Comparison of ENCODE assay signal across 8 cellular contexts in genomic region chr2:24926602-24927252, GRCh38. TPM values are rescaled to one million over a fixed set of nuclear protein-coding genes. Genes with fewer than 3 reads are reported as not detected.
A peak's percentile ranks its signal among the peaks of the same experiment; 100 is the strongest.
DNase-seq lines count a peak whose midpoint lies in the region; ATAC-seq, FAIRE-seq and TF ChIP-seq lines count a peak whose summit lies in the region.

No MANE protein-coding gene starts in this region.

- peaks cover 7% of the 10 kb centered on the region for H3K27me3 Mint-ChIP-seq in activated naive CD8-positive, alpha-beta T cell treated with anti-CD3 and anti-CD28 coated beads for 36 hours

- no peaks in the 10 kb centered on the region for H3K9me3 ChIP-seq in kidney (ENCODE audit: control insufficient read depth in 1 of 2, low read length in 2 of 2)

- TF ChIP-seq CTCF in HL-60 (IDR thresholded peaks at IDR 0.05; ENCODE audit: insufficient read depth, low read length), result no peak
- TF ChIP-seq CTCF in kidney (IDR thresholded peaks at IDR 0.05; ENCODE audit: borderline replicate concordance, extremely low read depth, insufficient read depth), result no peak
- TF ChIP-seq CTCF in GM13976 (IDR thresholded peaks at IDR 0.05; ENCODE audit: borderline replicate concordance, control extremely low read depth, extremely low read depth, insufficient read depth, missing control alignments), result no peak

- no peaks in the 10 kb centered on the region for H3K9me3 Mint-ChIP-seq in activated naive CD8-positive, alpha-beta T cell treated with anti-CD3 and anti-CD28 coated beads for 36 hours

- peak overlapping the region; percentile 29 for H3K4me3 Mint-ChIP-seq in activated naive CD8-positive, alpha-beta T cell treated with anti-CD3 and anti-CD28 coated beads for 36 hours

- intact Hi-C loops in kidney (cut with DNase I), result no loop called here

- H3K36me3 ChIP-seq in kidney (ENCODE audit: control insufficient read depth in 1 of 2, insufficient read depth in 2 of 2, low read length in 2 of 2), result no peaks in the 10 kb centered on the region

- H3K4me3 ChIP-seq in HL-60 (replicated peaks; ENCODE audit: insufficient read depth, low read length) (peak overlapping the region; percentile 19), kidney (ENCODE audit: low read length in 2 of 2) (peak overlapping the region in 1 of 2 donors; percentile 32)

- H3K27me3 ChIP-seq in HL-60 (ENCODE audit: insufficient read depth, poor library complexity, severe bottlenecking), result peaks cover 2% of the 10 kb centered on the region

- no peak for FAIRE-seq in kidney (lab: Jason Lieb, UNC)

- ATAC-seq in GM21423 (IDR thresholded peaks at IDR 0.05; ENCODE audit: unreplicated experiment), result no peak
- ATAC-seq in HG03469 (IDR thresholded peaks at IDR 0.05; ENCODE audit: unreplicated experiment), result no peak

- H3K4me1 Mint-ChIP-seq in activated naive CD8-positive, alpha-beta T cell treated with anti-CD3 and anti-CD28 coated beads for 36 hours, result peaks cover 14% of the 10 kb centered on the region

- H3K27ac Mint-ChIP-seq in activated naive CD8-positive, alpha-beta T cell treated with anti-CD3 and anti-CD28 coated beads for 36 hours, result peak overlapping the region; percentile 46

- no peaks in the 10 kb centered on the region for H3K36me3 Mint-ChIP-seq in activated naive CD8-positive, alpha-beta T cell treated with anti-CD3 and anti-CD28 coated beads for 36 hours

- peak in 1 of 2 experiments; percentile 27 for DNase-seq in HL-60 (ENCODE audit: low read depth in 1 of 2, low spot score in 1 of 2)
- DNase-seq in activated naive CD8-positive, alpha-beta T cell treated with anti-CD3 and anti-CD28 coated beads for 36 hours, result peak; percentile 35
- DNase-seq in kidney, result peak; percentile 91
- DNase-seq in stimulated activated CD4-positive, alpha-beta T cell treated with anti-CD3 and anti-CD28 coated beads, Interleukin-2, amount 100 ng/mL, for 48 hours, result peak; percentile 36 to 52
- no peak for DNase-seq in GM13976 (ENCODE audit: low spot score)
- no peak for DNase-seq in HuH-7.5 (ENCODE audit: low spot score)

- H3K4me1 ChIP-seq in kidney (ENCODE audit: control insufficient read depth in 1 of 2, insufficient read depth in 1 of 2, low read depth in 1 of 2, low read length in 2 of 2), result no peaks in the 10 kb centered on the region

- peak overlapping the region in 1 of 2 donors; percentile 40 for H3K9ac ChIP-seq in kidney (ENCODE audit: low read length in 2 of 2)

- in situ Hi-C loops in GM13976 (cut with MboI; ENCODE audit: low sequenced_read_pairs, unreplicated experiment), result no loop called here

- H3K27ac ChIP-seq in HL-60 (replicated peaks) (no peak overlapping the region), kidney (ENCODE audit: low read depth in 2 of 2, low read length in 2 of 2) (no peak overlapping the region)

RNA-seq across cellular contexts. Expression of gene ADCY3, which starts 6.7 kb away (rescaled TPM):
- total RNA-seq in activated naive CD8-positive, alpha-beta T cell treated with anti-CD3 and anti-CD28 coated beads for 36 hours, result 10 to 100 TPM; 55.4 to 55.7 TPM
- 44.6 TPM for total RNA-seq in kidney
- 21.1 TPM for polyA plus RNA-seq in kidney (ENCODE audit: insufficient read depth, low read depth, low replicate concordance)

RNA-seq across cellular contexts. Expression of gene DNAJC27, which starts 45.0 kb away (rescaled TPM):
- total RNA-seq in activated naive CD8-positive, alpha-beta T cell treated with anti-CD3 and anti-CD28 coated beads for 36 hours, result 1 to 10 TPM; 4.2 TPM
- total RNA-seq in kidney, result 11.4 TPM
- polyA plus RNA-seq in kidney (ENCODE audit: insufficient read depth, low read depth, low replicate concordance), result 3.2 TPM

Comparison
In these comparisons a context has a peak if more than half of its experiments do, and no peak if none do; other contexts are left out.
1. DNase-seq: peak in activated naive CD8-positive, alpha-beta T cell treated with anti-CD3 and anti-CD28 coated beads for 36 hours (single experiment), kidney (single experiment) and stimulated activated CD4-positive, alpha-beta T cell treated with anti-CD3 and anti-CD28 coated beads, Interleukin-2, amount 100 ng/mL, for 48 hours (2 of 2); none in GM13976 (single experiment) and HuH-7.5 (single experiment).